In the genomic region with DNA sequence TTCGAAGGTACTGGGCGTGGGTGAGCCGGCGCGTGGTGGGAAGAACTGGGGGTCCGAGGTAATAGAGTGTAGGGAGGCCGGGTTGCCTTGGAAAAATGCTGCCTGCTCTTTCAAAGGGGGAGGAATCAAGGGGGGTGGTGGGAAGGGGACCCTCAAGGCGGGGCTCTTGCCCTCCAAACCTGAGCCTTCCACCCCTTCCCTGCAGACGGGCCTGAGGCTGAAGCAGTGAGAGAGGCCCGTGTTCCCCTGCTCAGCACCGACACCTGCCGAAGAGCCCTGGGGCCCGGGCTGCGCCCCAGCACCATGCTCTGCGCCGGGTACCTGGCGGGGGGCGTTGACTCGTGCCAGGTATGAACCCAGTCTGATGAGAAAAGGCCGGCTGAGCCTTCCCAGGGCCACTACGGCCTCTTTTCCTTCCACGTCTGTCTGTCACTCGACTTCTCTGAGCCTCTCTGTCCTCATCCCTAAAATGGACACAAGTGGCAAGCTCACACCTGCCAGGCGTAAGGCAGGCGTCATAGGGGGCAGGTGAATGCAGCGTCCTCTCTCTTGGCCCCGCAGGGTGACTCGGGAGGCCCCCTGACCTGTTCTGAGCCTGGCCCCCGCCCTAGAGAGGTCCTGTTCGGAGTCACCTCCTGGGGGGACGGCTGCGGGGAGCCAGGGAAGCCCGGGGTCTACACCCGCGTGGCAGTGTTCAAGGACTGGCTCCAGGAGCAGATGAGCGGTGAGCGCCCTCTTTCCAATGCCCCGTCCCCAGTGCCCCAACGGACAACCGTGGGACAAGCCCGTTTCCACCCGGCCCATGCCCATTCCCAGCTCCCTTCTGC, we compare ENCODE assay signal across 10 cellular contexts. TPM values are rescaled to one million over a fixed set of nuclear protein-coding genes. Genes with fewer than 3 reads are reported as not detected.
DNase-seq lines count a peak whose midpoint lies in the region; ATAC-seq, FAIRE-seq and TF ChIP-seq lines count a peak whose summit lies in the region.
"Had no signal": no experiment of that assay in that cellular context is flagged by ENCODE, and none has a peak within 500 bp of the region (broad histone marks: within the 10 kb centered on the region; RNA-seq: fewer than 3 reads in every experiment).

No MANE protein-coding gene starts in this region.

- H3K4me3 ChIP-seq in H1 (ENCODE audit: extremely low read depth in 1 of 4, insufficient read depth in 2 of 4, low read depth in 3 of 4, low read length in 4 of 4) (peak overlapping the region in 3 of 4 experiments; percentile 41 to 60 (median 52); a peak in 4 of 8 replicates), gastrocnemius medialis (peak overlapping the region; percentile 54 to 67 (median 60))

- TF ChIP-seq CTCF in H1 (IDR thresholded peaks at IDR 0.05; ENCODE audit: control extremely low read depth in 1 of 3, insufficient read depth in 1 of 3, low read depth in 1 of 3, low read length in 3 of 3) (no peak), gastrocnemius medialis (IDR thresholded peaks at IDR 0.05 in 4 of 5, conservative IDR thresholded peaks at IDR 0.05 in 1 of 5) (no peak), GM13976 (IDR thresholded peaks at IDR 0.05; ENCODE audit: borderline replicate concordance, control extremely low read depth, extremely low read depth, insufficient read depth, missing control alignments) (no peak)

- H3K23ac ChIP-seq in H1 (ENCODE audit: insufficient read length) = no peak overlapping the region

- CTCF ChIA-PET in H1 (lab: Charles Lee; ENCODE audit: partially characterized antibody) = interaction anchor here (0.9 to 10.6 kb wide), 37 partner anchors 11 to 671 kb away, joined by 3 to 176 read pairs (median 6); a partner anchor contains a TSS

- no peaks in the 10 kb centered on the region for H3K79me1 ChIP-seq in H1 (ENCODE audit: low read depth, low read length)

- H3K4me2 ChIP-seq in H1 (ENCODE audit: insufficient read depth in 1 of 2, low read depth in 2 of 2, low read length in 2 of 2) = peak overlapping the region; percentile 54 to 84

- no peak for TF ChIP-seq RAD21 in H1 (IDR thresholded peaks at IDR 0.05 in 1 of 2, conservative IDR thresholded peaks at IDR 0.05 in 1 of 2; ENCODE audit: low read depth in 2 of 2, low read length in 2 of 2)

- H3K27ac ChIP-seq in H1 (ENCODE audit: low read depth, low read length) = no peak overlapping the region
- peak overlapping the region; percentile 90 to 97 (median 94) for H3K27ac ChIP-seq in gastrocnemius medialis

- H3K9ac ChIP-seq in H1 (replicated peaks in 1 of 4; ENCODE audit: extremely low read depth in 1 of 4, low read depth in 3 of 4, low read length in 3 of 4) = no peak overlapping the region

- H3K14ac ChIP-seq in H1 (ENCODE audit: insufficient read length) = no peak overlapping the region

- in situ Hi-C loops in gastrocnemius medialis (cut with MboI; ENCODE audit: low sequenced_read_pairs in 4 of 4) = loop anchor here in 1 of 4 donors (25.0 kb wide), 1 partner anchor 611 kb away; no protein-coding TSS in a partner anchor
- in situ Hi-C loops in GM13976 (cut with MboI; ENCODE audit: low sequenced_read_pairs, unreplicated experiment) = no loop called here

- no peak overlapping the region for H3K18ac ChIP-seq in H1 (ENCODE audit: extremely low read depth, low read length)

- peaks cover 6% of the 10 kb centered on the region for H3K4me1 Mint-ChIP-seq in activated T-cell treated with anti-CD3 and anti-CD28 coated beads, Interleukin-2, amount 50 U/mL, for 4 hours (ENCODE audit: low read depth)
- peaks cover 0 to 7% (median 2%) of the 10 kb centered on the region in 3 donors for H3K4me1 Mint-ChIP-seq in IgD-negative memory B cell

- H3K36me3 Mint-ChIP-seq in activated T-cell treated with anti-CD3 and anti-CD28 coated beads, Interleukin-2, amount 50 U/mL, for 4 hours (ENCODE audit: insufficient read depth) = no peaks in the 10 kb centered on the region
- no peaks in the 10 kb centered on the region for H3K36me3 Mint-ChIP-seq in IgD-negative memory B cell

- no peak overlapping the region for H2BK5ac ChIP-seq in H1 (ENCODE audit: low read depth, low read length)

- H3K9me3 Mint-ChIP-seq in activated T-cell treated with anti-CD3 and anti-CD28 coated beads, Interleukin-2, amount 50 U/mL, for 4 hours = no peaks in the 10 kb centered on the region
- peaks cover 0 to 2% (median 0%) of the 10 kb centered on the region in 3 donors for H3K9me3 Mint-ChIP-seq in IgD-negative memory B cell

- H3K4me1 ChIP-seq in H1 (replicated peaks in 1 of 4; ENCODE audit: control insufficient read depth in 3 of 4, insufficient read depth in 4 of 4, low read length in 3 of 4) (peaks cover 0 to 22% (median 9%) of the 10 kb centered on the region in 4 experiments; a peak in 6 of 7 replicates), gastrocnemius medialis (peaks cover 28 to 40% of the 10 kb centered on the region in 2 donors)

- H4K5ac ChIP-seq in H1 (ENCODE audit: insufficient read length, low read depth, low read length) = no peak overlapping the region

- TF ChIP-seq POLR2A in H1 (IDR thresholded peaks at IDR 0.05; ENCODE audit: control extremely low read depth in 1 of 2, low read depth in 2 of 2, low read length in 2 of 2) (no peak), gastrocnemius medialis (IDR thresholded peaks at IDR 0.05) (no peak)

- no peak for FAIRE-seq in H1 (lab: Jason Lieb, UNC)
- no peak for FAIRE-seq in urothelium cell line (lab: Jason Lieb, UNC)

- DNase-seq in activated T-cell treated with anti-CD3 and anti-CD28 coated beads, Interleukin-2, amount 50 U/mL, for 4 hours = no peak
- DNase-seq in activated T-cell treated with anti-CD3 and anti-CD28 coated beads for 4 hours (no peak), H1 (ENCODE audit: low read depth in 1 of 2, low spot score in 2 of 2) (no peak), gastrocnemius medialis (no peak), urothelium cell line (ENCODE audit: low spot score) (no peak), GM13976 (ENCODE audit: low spot score) (no peak)
- DNase-seq in stimulated activated CD4-positive, alpha-beta T cell treated with anti-CD3 and anti-CD28 coated beads, Interleukin-4, amount 100 ng/mL, for 1 hour = no peak
- DNase-seq: NCI-H2171 had no signal

- H3K4me3 Mint-ChIP-seq in activated T-cell treated with anti-CD3 and anti-CD28 coated beads, Interleukin-2, amount 50 U/mL, for 4 hours = peak overlapping the region; percentile 49
- H3K4me3 Mint-ChIP-seq in IgD-negative memory B cell = peak overlapping the region in 3 of 4 donors; percentile 50 to 86 (median 57)

- no peak overlapping the region for H2AK5ac ChIP-seq in H1 (ENCODE audit: low read depth, low read length)

- POLR2A ChIA-PET in H1 (lab: Charles Lee; ENCODE audit: partially characterized antibody) = interaction anchor here (0.7 to 1.7 kb wide), 7 partner anchors 15 to 78 kb away, joined by 3 to 5 read pairs (median 4); no protein-coding TSS in a partner anchor

- H3K4ac ChIP-seq in H1 (replicated peaks; ENCODE audit: insufficient read length, low read depth, low read length) = no peak overlapping the region

- H2BK15ac ChIP-seq in H1 (ENCODE audit: low read length) = no peak overlapping the region

- H2BK12ac ChIP-seq in H1 (ENCODE audit: low read depth, low read length) = no peak overlapping the region

- H3K27me3 ChIP-seq in H1 (replicated peaks in 1 of 4; ENCODE audit: control insufficient read depth in 3 of 4, extremely low read depth in 1 of 4, insufficient read depth in 3 of 4, low read length in 3 of 4) = peaks cover 19 to 43% (median 37%) of the 10 kb centered on the region in 4 experiments
- peaks cover 0 to 7% (median 0%) of the 10 kb centered on the region in 3 donors for H3K27me3 ChIP-seq in gastrocnemius medialis

- no peak for TF ChIP-seq EP300 in H1 (IDR thresholded peaks at IDR 0.05; ENCODE audit: borderline replicate concordance in 1 of 2, low read depth in 2 of 2, low read length in 2 of 2)

- intact Hi-C loops in gastrocnemius medialis (cut with DNase I; ENCODE audit: low total_unique reads) = loop anchor here (1.0 to 10.0 kb wide), 3 partner anchors 77 to 598 kb away; no protein-coding TSS in a partner anchor

- peaks cover 10% of the 10 kb centered on the region; the same call in 1 of the 2 replicates for H3K23me2 ChIP-seq in H1 (ENCODE audit: low read depth, low read length)

- peaks cover 3 to 4% of the 10 kb centered on the region in 2 experiments for H4K20me1 ChIP-seq in H1 (replicated peaks in 1 of 2; ENCODE audit: control insufficient read depth in 1 of 2, insufficient read depth in 2 of 2, low read length in 2 of 2)

- WGBS in H1 (ENCODE audit: extremely low coverage in 1 of 2, insufficient coverage in 1 of 2, insufficient read length in 1 of 2, insufficient replicate concordance in 2 of 2, low coverage in 1 of 2, low lambda C conversion rate in 2 of 2, missing lambda C conversion rate in 1 of 2), 2 experiments = 41% methylated on average over 33 of the region's 42 CpGs; no CpG with 5 or more reads in 1 of the 2 experiments

- no peak for ATAC-seq in activated T-cell treated with anti-CD3 and anti-CD28 coated beads, Interleukin-2, amount 50 U/mL, for 4 hours
- no peak for ATAC-seq in gastrocnemius medialis

- H3K9me3 ChIP-seq in H1 (ENCODE audit: insufficient read depth in 2 of 2, low read depth in 1 of 2, low read length in 1 of 2) (no peaks in the 10 kb centered on the region), gastrocnemius medialis (no peaks in the 10 kb centered on the region)

- peaks cover 56% of the 10 kb centered on the region for H3K27me3 Mint-ChIP-seq in activated T-cell treated with anti-CD3 and anti-CD28 coated beads, Interleukin-2, amount 50 U/mL, for 4 hours (ENCODE audit: low read depth)
- H3K27me3 Mint-ChIP-seq in IgD-negative memory B cell = peaks cover 34% of the 10 kb centered on the region

- no peak overlapping the region for H2AFZ ChIP-seq in H1 (ENCODE audit: low read length)

- no peak overlapping the region for H3K27ac Mint-ChIP-seq in IgD-negative memory B cell

- no peak overlapping the region for H4K91ac ChIP-seq in H1 (replicated peaks; ENCODE audit: insufficient read length, low read length)

- H3K36me3 ChIP-seq in H1 (ENCODE audit: control insufficient read depth in 2 of 4, insufficient read depth in 4 of 4, low read length in 3 of 4) (no peaks in the 10 kb centered on the region), gastrocnemius medialis (no peaks in the 10 kb centered on the region)

- no peaks in the 10 kb centered on the region for H3K79me2 ChIP-seq in H1 (ENCODE audit: control insufficient read depth in 1 of 2, insufficient read depth in 2 of 2, low read length in 2 of 2)

- no peak overlapping the region for H3K56ac ChIP-seq in H1 (replicated peaks; ENCODE audit: insufficient read length, low read depth, low read length)

- H2BK20ac ChIP-seq in H1 (ENCODE audit: low read length) = no peak overlapping the region

- no peak overlapping the region; the same call in 1 of the 2 replicates for H4K8ac ChIP-seq in H1 (ENCODE audit: extremely low read depth, insufficient read depth, low read length)

- H2BK120ac ChIP-seq in H1 (replicated peaks; ENCODE audit: low read depth, low read length) = no peak overlapping the region

RNA-seq across cellular contexts. Expression of a gene that starts 2.9 kb away (rescaled TPM):
- total RNA-seq in activated T-cell treated with anti-CD3 and anti-CD28 coated beads, Interleukin-2, amount 50 U/mL, for 4 hours = not detected
- not detected for polyA plus RNA-seq in IgD-negative memory B cell
- not detected in 2 replicates for total RNA-seq in H1 (2021; fragmentation: NEBNext Ultra II Directional; extraction: Animal tissue kit (Norgen Biotek cat#: 25700))
- polyA plus RNA-seq in H1 (2011; rRNA removed) = 0.03 and 0.11 TPM in 2 replicates
- 0.09 TPM for polyA plus RNA-seq in H1 (2011; cell fraction: cytosol; rRNA removed)
- 0.14 TPM for polyA plus RNA-seq in H1 (2011; cell fraction: nucleus; rRNA removed)
- polyA plus RNA-seq in H1 (2012, experiment 1 of 2) = 0.17 TPM in 1 of 4 replicates, not detected in the others
- not detected for polyA plus RNA-seq in H1 (2012, experiment 2 of 2)
- not detected for polyA plus RNA-seq in H1 (2013, experiment 1 of 2)
- not detected for polyA plus RNA-seq in H1 (2013, experiment 2 of 2)
- not detected in 2 replicates for polyA minus RNA-seq in H1 (2011; rRNA and poly(A)+ RNA removed)
- not detected for polyA minus RNA-seq in H1 (2011; cell fraction: cytosol; rRNA and poly(A)+ RNA removed)
- polyA minus RNA-seq in H1 (2011; cell fraction: nucleus; rRNA and poly(A)+ RNA removed) = not detected
- total RNA-seq in gastrocnemius medialis = 1 to 10 TPM; 1.0 to 3.2 (median 2.2) TPM
- polyA plus RNA-seq: AG04450 had no signal

RNA-seq across cellular contexts. Expression of a gene that starts 2.9 kb away (rescaled TPM):
- not detected for total RNA-seq in activated T-cell treated with anti-CD3 and anti-CD28 coated beads, Interleukin-2, amount 50 U/mL, for 4 hours
- polyA plus RNA-seq in IgD-negative memory B cell (not detected), H1 (2011; rRNA removed) (0.11 and 0.24 TPM in 2 replicates)
- not detected in 2 replicates for total RNA-seq in H1 (2021; fragmentation: NEBNext Ultra II Directional; extraction: Animal tissue kit (Norgen Biotek cat#: 25700))
- polyA plus RNA-seq in H1 (2011; cell fraction: cytosol; rRNA removed) = 0.21 TPM
- 0.40 TPM for polyA plus RNA-seq in H1 (2011; cell fraction: nucleus; rRNA removed)
- polyA plus RNA-seq in H1 (2012, experiment 1 of 2) = 0.09 to 0.27 TPM (median 0.13 TPM) in 3 of 4 replicates, not detected in the other
- polyA plus RNA-seq in H1 (2012, experiment 2 of 2) = 0.35 TPM
- polyA plus RNA-seq in H1 (2013, experiment 1 of 2) = 0.12 TPM
- polyA plus RNA-seq in H1 (2013, experiment 2 of 2) = 0.11 TPM
- 0.06 TPM in 1 of 2 replicates, not detected in the other for polyA minus RNA-seq in H1 (2011; rRNA and poly(A)+ RNA removed)
- polyA minus RNA-seq in H1 (2011; cell fraction: cytosol; rRNA and poly(A)+ RNA removed) = not detected
- not detected for polyA minus RNA-seq in H1 (2011; cell fraction: nucleus; rRNA and poly(A)+ RNA removed)
- 100 to 1,000 TPM in 1 of 4 donors, 10 to 100 TPM in 3; 49.1 to 119 (median 81.1) TPM for total RNA-seq in gastrocnemius medialis
- polyA plus RNA-seq: AG04450 had no signal

RNA-seq across cellular contexts. Expression of a gene that starts 16.4 kb away (rescaled TPM):
- total RNA-seq in activated T-cell treated with anti-CD3 and anti-CD28 coated beads, Interleukin-2, amount 50 U/mL, for 4 hours = not detected
- polyA plus RNA-seq in IgD-negative memory B cell = not detected
- total RNA-seq in H1 (2021; fragmentation: NEBNext Ultra II Directional; extraction: Animal tissue kit (Norgen Biotek cat#: 25700)) = not detected in 2 replicates
- 0.05 TPM in 2 replicates for polyA plus RNA-seq in H1 (2011; rRNA removed)
- 0.08 TPM for polyA plus RNA-seq in H1 (2011; cell fraction: cytosol; rRNA removed)
- 0.14 TPM for polyA plus RNA-seq in H1 (2011; cell fraction: nucleus; rRNA removed)
- 0.09 to 0.12 TPM in 2 of 4 replicates, not detected in the others for polyA plus RNA-seq in H1 (2012, experiment 1 of 2)
- not detected for polyA plus RNA-seq in H1 (2012, experiment 2 of 2)
- 0.02 TPM for polyA plus RNA-seq in H1 (2013, experiment 1 of 2)
- polyA plus RNA-seq in H1 (2013, experiment 2 of 2) = not detected
- polyA minus RNA-seq in H1 (2011; rRNA and poly(A)+ RNA removed) = not detected in 2 replicates
- polyA minus RNA-seq in H1 (2011; cell fraction: cytosol; rRNA and poly(A)+ RNA removed) = not detected
- polyA minus RNA-seq in H1 (2011; cell fraction: nucleus; rRNA and poly(A)+ RNA removed) = not detected
- 10 to 100 TPM in 3 of 4 donors, 1 to 10 TPM in 1; 3.5 to 57.5 (median 24.6) TPM for total RNA-seq in gastrocnemius medialis
- polyA plus RNA-seq: AG04450 had no signal

RNA-seq across cellular contexts. Expression of a gene that starts 27.3 kb away (rescaled TPM):
- 10 to 100 TPM; 10.5 to 11.7 (median 11.5) TPM for total RNA-seq in activated T-cell treated with anti-CD3 and anti-CD28 coated beads, Interleukin-2, amount 50 U/mL, for 4 hours
- polyA plus RNA-seq in IgD-negative memory B cell = 5.3 TPM
- total RNA-seq in H1 (2021; fragmentation: NEBNext Ultra II Directional; extraction: Animal tissue kit (Norgen Biotek cat#: 25700)) = 7.9 and 8.3 TPM in 2 replicates
- polyA plus RNA-seq in H1 (2011; rRNA removed) = 4.2 and 4.7 TPM in 2 replicates
- polyA plus RNA-seq in H1 (2011; cell fraction: cytosol; rRNA removed) = 6.3 TPM
- 7.5 TPM for polyA plus RNA-seq in H1 (2011; cell fraction: nucleus; rRNA removed)
- polyA plus RNA-seq in H1 (2012, experiment 1 of 2) = 4.8 to 7.0 TPM (median 5.5 TPM) in 4 replicates
- polyA plus RNA-seq in H1 (2012, experiment 2 of 2) = 1.2 TPM
- 8.7 TPM for polyA plus RNA-seq in H1 (2013, experiment 1 of 2)
- 7.2 TPM for polyA plus RNA-seq in H1 (2013, experiment 2 of 2)
- polyA minus RNA-seq in H1 (2011; rRNA and poly(A)+ RNA removed) = 5.9 and 6.4 TPM in 2 replicates
- 4.4 TPM for polyA minus RNA-seq in H1 (2011; cell fraction: cytosol; rRNA and poly(A)+ RNA removed)
- 25.9 TPM for polyA minus RNA-seq in H1 (2011; cell fraction: nucleus; rRNA and poly(A)+ RNA removed)
- 1 to 10 TPM; 1.4 to 3.0 (median 2.1) TPM for total RNA-seq in gastrocnemius medialis

RNA-seq across cellular contexts. Expression of a gene that starts 27.4 kb away (rescaled TPM):
- total RNA-seq in activated T-cell treated with anti-CD3 and anti-CD28 coated beads, Interleukin-2, amount 50 U/mL, for 4 hours = 10 to 100 TPM; 67.8 to 77.2 (median 76.9) TPM
- polyA plus RNA-seq in IgD-negative memory B cell (55.3 TPM), H1 (2011; rRNA removed) (38.0 and 39.4 TPM in 2 replicates)
- 114 and 116 TPM in 2 replicates for total RNA-seq in H1 (2021; fragmentation: NEBNext Ultra II Directional; extraction: Animal tissue kit (Norgen Biotek cat#: 25700))
- 53.4 TPM for polyA plus RNA-seq in H1 (2011; cell fraction: cytosol; rRNA removed)
- 49.3 TPM for polyA plus RNA-seq in H1 (2011; cell fraction: nucleus; rRNA removed)
- polyA plus RNA-seq in H1 (2012, experiment 1 of 2) = 113 to 126 TPM (median 115 TPM) in 4 replicates
- polyA plus RNA-seq in H1 (2012, experiment 2 of 2) = 73.3 TPM
- 56.9 TPM for polyA plus RNA-seq in H1 (2013, experiment 1 of 2)
- 59.0 TPM for polyA plus RNA-seq in H1 (2013, experiment 2 of 2)
- polyA minus RNA-seq in H1 (2011; rRNA and poly(A)+ RNA removed) = 40.4 and 45.9 TPM in 2 replicates
- 27.6 TPM for polyA minus RNA-seq in H1 (2011; cell fraction: cytosol; rRNA and poly(A)+ RNA removed)
- polyA minus RNA-seq in H1 (2011; cell fraction: nucleus; rRNA and poly(A)+ RNA removed) = 36.0 TPM
- total RNA-seq in gastrocnemius medialis = 100 to 1,000 TPM in 1 of 4 donors, 10 to 100 TPM in 3; 57.9 to 111 (median 71.2) TPM

Comparison
In these comparisons a context has a peak if more than half of its experiments do, and no peak if none do; other contexts are left out.
1. RNA of a gene that starts 2.9 kb away (total RNA-seq): 49.1 to 119 TPM in gastrocnemius medialis; not detected in H1 and not detected in activated T-cell treated with anti-CD3 and anti-CD28 coated beads, Interleukin-2, amount 50 U/mL, for 4 hours; every median in the first group is over 10 times any median in the second.